Comparison of ENCODE assay signal across 20 cellular contexts in the genomic region with DNA sequence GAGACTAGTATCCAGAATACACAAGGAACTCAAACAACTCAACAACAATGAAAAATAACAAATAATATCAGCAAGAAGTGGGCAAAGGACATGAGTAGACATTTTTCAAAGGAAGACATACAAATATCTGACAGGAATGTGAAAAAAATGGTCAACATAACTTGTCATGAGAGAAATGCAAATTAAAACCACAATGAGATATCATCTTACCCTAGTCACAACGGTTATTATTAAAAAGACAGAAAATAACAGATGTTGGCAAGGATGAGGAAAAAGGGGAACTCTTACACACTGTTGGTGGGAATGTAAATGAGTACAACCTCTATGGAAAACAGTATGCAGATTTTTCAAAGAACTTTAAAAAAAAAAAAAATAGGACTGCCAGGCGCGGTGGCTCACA. TPM values are rescaled to one million over a fixed set of nuclear protein-coding genes. Genes with fewer than 3 reads are reported as not detected.
DNase-seq lines count a peak whose midpoint lies in the region; ATAC-seq lines count a peak whose summit lies in the region.
"Had no signal": no experiment of that assay in that cellular context is flagged by ENCODE, and none has a peak within 500 bp of the region (broad histone marks: within the 10 kb centered on the region; RNA-seq: fewer than 3 reads in every experiment).

No MANE protein-coding gene starts in this region.

- H3K27ac Mint-ChIP-seq in dendritic cell treated with granulocyte-macrophage colony-stimulating factor and Interleukin-4, amounts not matched to agents 40 ng/mL and 50 ng/mL, for 4 days = peak overlapping the region; percentile 37
- no peak overlapping the region for H3K27ac Mint-ChIP-seq in stimulated activated naive B cell treated with anti-CD40 and anti-IgM and Interleukin-4, amounts not matched to agents 10 μg/mL and 1 μg/mL and 100 μg/mL, for 72 hours
- H3K27ac Mint-ChIP-seq: activated naive CD8-positive, alpha-beta T cell; B cell; stimulated activated naive CD8-positive, alpha-beta T cell treated with anti-CD3 and anti-CD28 coated beads, Interleukin-15, amount 100 ng/mL, for 72 hours had no signal

- no peak overlapping the region for H3K4me3 Mint-ChIP-seq in dendritic cell treated with granulocyte-macrophage colony-stimulating factor and Interleukin-4, amounts not matched to agents 40 ng/mL and 50 ng/mL, for 4 days
- no peak overlapping the region for H3K4me3 Mint-ChIP-seq in stimulated activated naive B cell treated with anti-CD40 and anti-IgM and Interleukin-4, amounts not matched to agents 10 μg/mL and 1 μg/mL and 100 μg/mL, for 72 hours
- H3K4me3 Mint-ChIP-seq: activated naive CD8-positive, alpha-beta T cell; B cell; nephron; stimulated activated naive CD8-positive, alpha-beta T cell treated with anti-CD3 and anti-CD28 coated beads, Interleukin-15, amount 100 ng/mL, for 72 hours had no signal

- H3K4me1 Mint-ChIP-seq in dendritic cell treated with granulocyte-macrophage colony-stimulating factor and Interleukin-4, amounts not matched to agents 40 ng/mL and 50 ng/mL, for 4 days (ENCODE audit: low read depth) = peaks cover 26% of the 10 kb centered on the region
- peaks cover 0 to 5% of the 10 kb centered on the region in 2 donors for H3K4me1 Mint-ChIP-seq in stimulated activated naive B cell treated with anti-CD40 and anti-IgM and Interleukin-4, amounts not matched to agents 10 μg/mL and 1 μg/mL and 100 μg/mL, for 72 hours
- H3K4me1 Mint-ChIP-seq: B cell, nephron had no signal

- intact Hi-C loops in dendritic cell treated with granulocyte-macrophage colony-stimulating factor and Interleukin-4, amounts not matched to agents 40 ng/mL and 50 ng/mL, for 4 days (cut with micrococcal nuclease) = no loop called here
- intact Hi-C loops in sciatic nerve (cut with DNase I) = no loop called here

- H3K27me3 Mint-ChIP-seq in dendritic cell treated with granulocyte-macrophage colony-stimulating factor and Interleukin-4, amounts not matched to agents 40 ng/mL and 50 ng/mL, for 4 days = peaks cover 13% of the 10 kb centered on the region
- no peaks in the 10 kb centered on the region for H3K27me3 Mint-ChIP-seq in stimulated activated naive B cell treated with anti-CD40 and anti-IgM and Interleukin-4, amounts not matched to agents 10 μg/mL and 1 μg/mL and 100 μg/mL, for 72 hours
- H3K27me3 Mint-ChIP-seq: activated naive CD8-positive, alpha-beta T cell; stimulated activated naive CD8-positive, alpha-beta T cell treated with anti-CD3 and anti-CD28 coated beads, Interleukin-15, amount 100 ng/mL, for 72 hours had no signal

- ATAC-seq in HG03175 (IDR thresholded peaks at IDR 0.05; ENCODE audit: unreplicated experiment) (no peak), sciatic nerve (no peak), HG02571 (IDR thresholded peaks at IDR 0.05; ENCODE audit: unreplicated experiment) (no peak)
- ATAC-seq in stimulated activated naive B cell treated with anti-CD40 and anti-IgM and Interleukin-4, amounts not matched to agents 10 μg/mL and 1 μg/mL and 100 μg/mL, for 72 hours (replicated peaks) = no peak
- ATAC-seq: left cardiac atrium had no signal

- no peaks in the 10 kb centered on the region for H3K36me3 Mint-ChIP-seq in dendritic cell treated with granulocyte-macrophage colony-stimulating factor and Interleukin-4, amounts not matched to agents 40 ng/mL and 50 ng/mL, for 4 days (ENCODE audit: low read depth)
- no peaks in the 10 kb centered on the region for H3K36me3 Mint-ChIP-seq in stimulated activated naive B cell treated with anti-CD40 and anti-IgM and Interleukin-4, amounts not matched to agents 10 μg/mL and 1 μg/mL and 100 μg/mL, for 72 hours
- H3K36me3 Mint-ChIP-seq: activated naive CD8-positive, alpha-beta T cell had no signal

- H3K9me3 Mint-ChIP-seq in dendritic cell treated with granulocyte-macrophage colony-stimulating factor and Interleukin-4, amounts not matched to agents 40 ng/mL and 50 ng/mL, for 4 days = no peaks in the 10 kb centered on the region
- H3K9me3 Mint-ChIP-seq in stimulated activated naive B cell treated with anti-CD40 and anti-IgM and Interleukin-4, amounts not matched to agents 10 μg/mL and 1 μg/mL and 100 μg/mL, for 72 hours = no peaks in the 10 kb centered on the region
- H3K9me3 Mint-ChIP-seq: stimulated activated naive CD8-positive, alpha-beta T cell treated with anti-CD3 and anti-CD28 coated beads, Interleukin-15, amount 100 ng/mL, for 72 hours had no signal

- DNase-seq in NCI-H2107 treated with DMSO at 0.1 percent for 48 hours (lab: John Stamatoyannopoulos, UW; ENCODE audit: unreplicated experiment) (peak; percentile 17), NCI-H2107 (lab: John Stamatoyannopoulos, UW) (no peak), OCI-M1 (lab: John Stamatoyannopoulos, UW) (peak; percentile 40), sciatic nerve (ENCODE audit: low spot score) (no peak)
- no peak for DNase-seq in stimulated activated naive B cell treated with anti-CD40 and anti-IgM and Interleukin-4, amounts not matched to agents 10 μg/mL and 1 μg/mL and 100 μg/mL, for 72 hours
- DNase-seq: activated CD4-positive, CD25-positive, alpha-beta regulatory T cell treated with anti-CD3 and anti-CD28 coated beads, Interleukin-2, amount 50 U/mL, for 72 hours; effector memory CD4-positive, alpha-beta T cell; esophagus squamous epithelium; left cardiac atrium; mesenchymal stem cell; NCI-H146; RPMI8226; stimulated activated CD4-positive, alpha-beta T cell treated with anti-CD3 and anti-CD28 coated beads, Interleukin-2, amount 100 ng/mL, for 24 hours; stimulated activated naive CD8-positive, alpha-beta T cell treated with anti-CD3 and anti-CD28 coated beads, Interleukin-15, amount 100 ng/mL, for 72 hours had no signal

RNA-seq across cellular contexts. Expression of a gene that starts 20.4 kb away (rescaled TPM):
- 655 TPM for total RNA-seq in sciatic nerve
- total RNA-seq: B cell had no signal

Comparison
In these comparisons a context has a peak if more than half of its experiments do, and no peak if none do; other contexts are left out.
1. DNase-seq: peak in NCI-H2107 treated with DMSO at 0.1 percent for 48 hours (single experiment) and OCI-M1 (single experiment); none in NCI-H2107 (single experiment), stimulated activated naive B cell treated with anti-CD40 and anti-IgM and Interleukin-4, amounts not matched to agents 10 μg/mL and 1 μg/mL and 100 μg/mL, for 72 hours (single experiment) and sciatic nerve (single experiment).